In genomic region chr3:53189276-53189675, GRCh38 we compare ENCODE assay signal across 16 cellular contexts. TPM values are rescaled to one million over a fixed set of nuclear protein-coding genes. Genes with fewer than 3 reads are reported as not detected.
A peak's percentile ranks its signal among the peaks of the same experiment; 100 is the strongest.
DNase-seq lines count a peak whose midpoint lies in the region; ATAC-seq and TF ChIP-seq lines count a peak whose summit lies in the region.
"Had no signal": no experiment of that assay in that cellular context is flagged by ENCODE, and none has a peak within 500 bp of the region (broad histone marks: within the 10 kb centered on the region; RNA-seq: fewer than 3 reads in every experiment).

No MANE protein-coding gene starts in this region.

- DNase-seq in 8988T: peak; percentile 9
- peak; percentile 37 for DNase-seq in H7
- no peak for DNase-seq in mucosa of descending colon
- no peak for DNase-seq in DMS153 (lab: John Stamatoyannopoulos, UW)
- DNase-seq in SW480 (ENCODE audit: low spot score): no peak
- DNase-seq: CD4-positive, CD25-positive, alpha-beta regulatory T cell; COR-L47; DMS 273 treated with DMSO at 0.1 percent for 48 hours; GDM1; KBM-7 had no signal

- H3K4me1 ChIP-seq in neutrophil (ENCODE audit: control insufficient read depth in 1 of 2, insufficient read depth in 1 of 2, low read depth in 1 of 2, low read length in 1 of 2) (no peaks in the 10 kb centered on the region), mucosa of descending colon (ENCODE audit: low read depth) (peaks cover 6% of the 10 kb centered on the region)
- H3K4me1 ChIP-seq: HAP-1 had no signal

- no peaks in the 10 kb centered on the region for H3K27me3 ChIP-seq in H7 (ENCODE audit: control insufficient read depth, insufficient read depth, low read length)
- no peaks in the 10 kb centered on the region for H3K27me3 ChIP-seq in SU-DHL-6 (ENCODE audit: low read length)
- no peaks in the 10 kb centered on the region for H3K27me3 ChIP-seq in neutrophil
- H3K27me3 ChIP-seq: BLaER1 treated with 17β-estradiol and CSF1 and Interleukin-3, amounts not matched to agents 10 nM and 100 nM had no signal

- H3K36me3 ChIP-seq in H7 (replicated peaks; ENCODE audit: control insufficient read depth, insufficient read depth, low read length) (peaks cover 11% of the 10 kb centered on the region), SU-DHL-6 (ENCODE audit: low read length) (peaks cover 8% of the 10 kb centered on the region; the same call in 1 of the 2 replicates), neutrophil (peaks cover 100% of the 10 kb centered on the region), mucosa of descending colon (ENCODE audit: low read depth) (peaks cover 4% of the 10 kb centered on the region)

- H3K9ac ChIP-seq in SU-DHL-6 (ENCODE audit: low read length): peak overlapping the region; percentile 43; the same call in 1 of the 2 replicates

- no peak overlapping the region for H2AFZ ChIP-seq in SU-DHL-6 (ENCODE audit: low read depth, low read length, severe bottlenecking)

- H3K9me2 ChIP-seq in SU-DHL-6 (replicated peaks; ENCODE audit: insufficient read depth, low read length): no peaks in the 10 kb centered on the region

- no peak overlapping the region for H3K4me3 ChIP-seq in H7 (ENCODE audit: insufficient read depth, low read depth, low read length)
- no peak overlapping the region for H3K4me3 ChIP-seq in SU-DHL-6 (ENCODE audit: insufficient read depth, low read length, poor library complexity, severe bottlenecking)
- H3K4me3 ChIP-seq in neutrophil (ENCODE audit: low read depth in 1 of 2, low read length in 1 of 2): no peak overlapping the region
- no peak overlapping the region for H3K4me3 ChIP-seq in mucosa of descending colon
- H3K4me3 ChIP-seq: BLaER1 treated with 17β-estradiol and CSF1 and Interleukin-3, amounts not matched to agents 10 nM and 100 nM; HAP-1 had no signal

- H3K27ac ChIP-seq in SU-DHL-6 (ENCODE audit: low read depth, low read length): peak overlapping the region; percentile 96
- H3K27ac ChIP-seq in neutrophil: peak overlapping the region; percentile 33
- H3K27ac ChIP-seq: 22Rv1 had no signal

- no peak for ATAC-seq in mucosa of descending colon
- ATAC-seq: HepG2 had no signal

- no peak for TF ChIP-seq CTCF in SU-DHL-6 (IDR thresholded peaks at IDR 0.05; ENCODE audit: insufficient read depth, low read length, poor library complexity, severe bottlenecking)
- TF ChIP-seq CTCF in neutrophil (IDR thresholded peaks at IDR 0.05): no peak
- no peak for TF ChIP-seq CTCF in mucosa of descending colon (IDR thresholded peaks at IDR 0.05)

- H3K9me3 ChIP-seq in SU-DHL-6 (ENCODE audit: insufficient read depth, low read length) (no peaks in the 10 kb centered on the region), neutrophil (no peaks in the 10 kb centered on the region), mucosa of descending colon (no peaks in the 10 kb centered on the region)
- H3K9me3 ChIP-seq: BLaER1 treated with 17β-estradiol and CSF1 and Interleukin-3, amounts not matched to agents 10 nM and 100 nM; HAP-1 had no signal

- intact Hi-C loops in mucosa of descending colon (cut with DNase I, micrococcal nuclease): loop anchor here in 1 of 2 donors (5.0 kb wide), 1 partner anchor 67 kb away; no protein-coding TSS in a partner anchor

- no peaks in the 10 kb centered on the region for H4K20me1 ChIP-seq in SU-DHL-6 (ENCODE audit: low read depth, low read length)

- no peak overlapping the region for H3K4me2 ChIP-seq in SU-DHL-6 (ENCODE audit: low read depth, low read length, poor library complexity, severe bottlenecking)
- H3K4me2 ChIP-seq: BLaER1 treated with 17β-estradiol and CSF1 and Interleukin-3, amounts not matched to agents 10 nM and 100 nM had no signal

- H3F3A ChIP-seq in SU-DHL-6 (ENCODE audit: insufficient read depth): peaks cover 49% of the 10 kb centered on the region

- no peaks in the 10 kb centered on the region for H3K79me2 ChIP-seq in SU-DHL-6 (ENCODE audit: insufficient read depth, low read length)

RNA-seq across cellular contexts. Expression of gene PRKCD, which starts 28.3 kb away (rescaled TPM):
- 2.9 and 3.1 TPM in 2 replicates for total RNA-seq in H7 (2014; rRNA removed; shearing (Covaris generic))
- 10 to 100 TPM; 46.8 to 87.9 (median 83.4) TPM for total RNA-seq in mucosa of descending colon

RNA-seq across cellular contexts. Expression of gene RFT1, which starts 59.0 kb away (rescaled TPM):
- total RNA-seq in H7 (2014; rRNA removed; shearing (Covaris generic)): 9.5 and 10.4 TPM in 2 replicates
- 10 to 100 TPM; 14.7 to 18.7 (median 15.2) TPM for total RNA-seq in mucosa of descending colon

Comparison
In these comparisons a context has a peak if more than half of its experiments do, and no peak if none do; other contexts are left out.
1. DNase-seq: peak in 8988T (single experiment) and H7 (single experiment); none in mucosa of descending colon (0 of 3), DMS153 (single experiment) and SW480 (single experiment).
2. RNA of gene PRKCD, which starts 28.3 kb away (total RNA-seq): 46.8 to 87.9 TPM in mucosa of descending colon; 2.9 to 3.1 TPM in H7; every median in the first group is over 10 times any median in the second.